8 cellular contexts compared by ENCODE assay signal in genomic region chr14:103529383-103530365, GRCh38. TPM values are rescaled to one million over a fixed set of nuclear protein-coding genes. Genes with fewer than 3 reads are reported as not detected.
DNase-seq lines count a peak whose midpoint lies in the region; ATAC-seq and TF ChIP-seq lines count a peak whose summit lies in the region.

No MANE protein-coding gene starts in this region.

- H3K9me3 ChIP-seq in thoracic aorta, result no peaks in the 10 kb centered on the region

- intact Hi-C loops in activated CD4-positive, alpha-beta T cell treated with anti-CD3 and anti-CD28 coated beads, Interleukin-2, amount 10 ng/mL, durations not matched to agents 24 days and 14 days (cut with micrococcal nuclease), result loop anchor here (2.0 kb wide), 1 partner anchor 33 kb away; the partner anchor contains the start of genes BAG5 and COA8

- H3K27ac Mint-ChIP-seq in activated CD4-positive, alpha-beta T cell treated with anti-CD3 and anti-CD28 coated beads, Interleukin-2, amount 10 ng/mL, durations not matched to agents 24 days and 14 days, result peak overlapping the region; percentile 97
- peak overlapping the region; percentile 96 for H3K27ac Mint-ChIP-seq in activated naive CD8-positive, alpha-beta T cell treated with anti-CD3 and anti-CD28 coated beads for 36 hours

- peak overlapping the region; percentile 36 to 51 for H3K27ac ChIP-seq in thoracic aorta

- TF ChIP-seq CTCF in kidney epithelial cell (IDR thresholded peaks at IDR 0.05; ENCODE audit: insufficient read depth, low read length, poor library complexity, severe bottlenecking), result no peak
- TF ChIP-seq CTCF in thoracic aorta (IDR thresholded peaks at IDR 0.05), result no peak

- peaks cover 17% of the 10 kb centered on the region for H3K36me3 Mint-ChIP-seq in activated CD4-positive, alpha-beta T cell treated with anti-CD3 and anti-CD28 coated beads, Interleukin-2, amount 10 ng/mL, durations not matched to agents 24 days and 14 days (ENCODE audit: low read depth)
- H3K36me3 Mint-ChIP-seq in activated naive CD8-positive, alpha-beta T cell treated with anti-CD3 and anti-CD28 coated beads for 36 hours, result peaks cover 12% of the 10 kb centered on the region

- H3K9me3 Mint-ChIP-seq in activated CD4-positive, alpha-beta T cell treated with anti-CD3 and anti-CD28 coated beads, Interleukin-2, amount 10 ng/mL, durations not matched to agents 24 days and 14 days, result no peaks in the 10 kb centered on the region
- H3K9me3 Mint-ChIP-seq in activated naive CD8-positive, alpha-beta T cell treated with anti-CD3 and anti-CD28 coated beads for 36 hours, result no peaks in the 10 kb centered on the region

- peak overlapping the region; percentile 96 for H3K4me3 Mint-ChIP-seq in activated CD4-positive, alpha-beta T cell treated with anti-CD3 and anti-CD28 coated beads, Interleukin-2, amount 10 ng/mL, durations not matched to agents 24 days and 14 days
- peak overlapping the region; percentile 98 for H3K4me3 Mint-ChIP-seq in activated naive CD8-positive, alpha-beta T cell treated with anti-CD3 and anti-CD28 coated beads for 36 hours

- H3K4me3 ChIP-seq in kidney epithelial cell (ENCODE audit: low read depth, low read length) (peak overlapping the region; percentile 91), thoracic aorta (peak overlapping the region; percentile 99)

- H3K36me3 ChIP-seq in kidney epithelial cell (ENCODE audit: control insufficient read depth, insufficient read depth, low read length), result no peaks in the 10 kb centered on the region
- peaks cover 3% of the 10 kb centered on the region for H3K36me3 ChIP-seq in thoracic aorta

- H3K4me1 ChIP-seq in thoracic aorta (ENCODE audit: control insufficient read depth in 1 of 2, low read depth in 2 of 2), result peaks cover 21 to 54% of the 10 kb centered on the region in 2 donors

- ATAC-seq in thoracic aorta (ENCODE audit: insufficient number of reproducible peaks, low FRiP score, low read depth), result no peak
- no peak for ATAC-seq in activated CD4-positive, CD25-positive, alpha-beta regulatory T cell treated with anti-CD3 and anti-CD28 coated beads, Interleukin-2, amount 50 U/mL, for 24 hours
- ATAC-seq in GM18868 (IDR thresholded peaks at IDR 0.05; ENCODE audit: unreplicated experiment), result no peak
- ATAC-seq in GM21381 (IDR thresholded peaks at IDR 0.05; ENCODE audit: unreplicated experiment), result no peak

- H3K27me3 Mint-ChIP-seq in activated CD4-positive, alpha-beta T cell treated with anti-CD3 and anti-CD28 coated beads, Interleukin-2, amount 10 ng/mL, durations not matched to agents 24 days and 14 days, result peaks cover 5% of the 10 kb centered on the region
- H3K27me3 Mint-ChIP-seq in activated naive CD8-positive, alpha-beta T cell treated with anti-CD3 and anti-CD28 coated beads for 36 hours, result no peaks in the 10 kb centered on the region

- peak; percentile 68 for DNase-seq in activated CD4-positive, alpha-beta T cell treated with anti-CD3 and anti-CD28 coated beads, Interleukin-2, amount 10 ng/mL, durations not matched to agents 24 days and 14 days
- DNase-seq in activated CD4-positive, alpha-beta T cell treated with anti-CD3 and anti-CD28 coated beads, Interleukin-2, amount 50 U/mL, for 1 hour, result no peak
- DNase-seq in activated naive CD8-positive, alpha-beta T cell treated with anti-CD3 and anti-CD28 coated beads for 36 hours, result no peak
- DNase-seq in kidney epithelial cell (ENCODE audit: low read depth) (no peak), thoracic aorta (ENCODE audit: low spot score) (no peak)

- H3K27me3 ChIP-seq in kidney epithelial cell (ENCODE audit: control insufficient read depth, insufficient read depth, low read length), result no peaks in the 10 kb centered on the region
- H3K27me3 ChIP-seq in thoracic aorta (replicated peaks; ENCODE audit: insufficient read depth), result no peaks in the 10 kb centered on the region

- peaks cover 28% of the 10 kb centered on the region for H3K4me1 Mint-ChIP-seq in activated CD4-positive, alpha-beta T cell treated with anti-CD3 and anti-CD28 coated beads, Interleukin-2, amount 10 ng/mL, durations not matched to agents 24 days and 14 days
- H3K4me1 Mint-ChIP-seq in activated naive CD8-positive, alpha-beta T cell treated with anti-CD3 and anti-CD28 coated beads for 36 hours, result peaks cover 29% of the 10 kb centered on the region

RNA-seq across cellular contexts. Expression of gene TRMT61A, which starts 0.7 kb away (rescaled TPM):
- total RNA-seq in activated CD4-positive, alpha-beta T cell treated with anti-CD3 and anti-CD28 coated beads, Interleukin-2, amount 10 ng/mL, durations not matched to agents 24 days and 14 days, result 22.7 and 23.6 TPM in 2 replicates
- total RNA-seq in activated naive CD8-positive, alpha-beta T cell treated with anti-CD3 and anti-CD28 coated beads for 36 hours, result 10 to 100 TPM; 20.6 to 22.1 TPM
- total RNA-seq in kidney epithelial cell (15.6 and 17.1 TPM in 2 replicates), thoracic aorta (10 to 100 TPM; 18.6 to 18.8 TPM)

RNA-seq across cellular contexts. Expression of gene CKB, which starts 7.0 kb away (rescaled TPM):
- 14.2 and 21.1 TPM in 2 replicates for total RNA-seq in activated CD4-positive, alpha-beta T cell treated with anti-CD3 and anti-CD28 coated beads, Interleukin-2, amount 10 ng/mL, durations not matched to agents 24 days and 14 days
- total RNA-seq in activated naive CD8-positive, alpha-beta T cell treated with anti-CD3 and anti-CD28 coated beads for 36 hours, result 1 to 10 TPM; 3.1 to 3.3 TPM
- 67.7 and 78.7 TPM in 2 replicates for total RNA-seq in kidney epithelial cell
- total RNA-seq in thoracic aorta, result 100 to 1,000 TPM; 109 to 159 TPM

RNA-seq across cellular contexts. Expression of gene BAG5, which starts 32.8 kb away (rescaled TPM):
- total RNA-seq in activated CD4-positive, alpha-beta T cell treated with anti-CD3 and anti-CD28 coated beads, Interleukin-2, amount 10 ng/mL, durations not matched to agents 24 days and 14 days, result 32.1 and 33.9 TPM in 2 replicates
- total RNA-seq in activated naive CD8-positive, alpha-beta T cell treated with anti-CD3 and anti-CD28 coated beads for 36 hours, result 10 to 100 TPM; 36.3 to 38.9 TPM
- total RNA-seq in kidney epithelial cell (37.9 and 40.8 TPM in 2 replicates), thoracic aorta (10 to 100 TPM; 21.0 to 34.9 TPM)

RNA-seq across cellular contexts. Expression of gene COA8, which starts 33.1 kb away (rescaled TPM):
- total RNA-seq in activated CD4-positive, alpha-beta T cell treated with anti-CD3 and anti-CD28 coated beads, Interleukin-2, amount 10 ng/mL, durations not matched to agents 24 days and 14 days, result 38.4 and 41.2 TPM in 2 replicates
- 10 to 100 TPM; 42.9 to 44.2 TPM for total RNA-seq in activated naive CD8-positive, alpha-beta T cell treated with anti-CD3 and anti-CD28 coated beads for 36 hours
- 83.8 and 86.7 TPM in 2 replicates for total RNA-seq in kidney epithelial cell
- total RNA-seq in thoracic aorta, result 10 to 100 TPM in 1 of 2 donors, 1 to 10 TPM in 1; 8.0 to 17.6 TPM
